In the genomic region with DNA sequence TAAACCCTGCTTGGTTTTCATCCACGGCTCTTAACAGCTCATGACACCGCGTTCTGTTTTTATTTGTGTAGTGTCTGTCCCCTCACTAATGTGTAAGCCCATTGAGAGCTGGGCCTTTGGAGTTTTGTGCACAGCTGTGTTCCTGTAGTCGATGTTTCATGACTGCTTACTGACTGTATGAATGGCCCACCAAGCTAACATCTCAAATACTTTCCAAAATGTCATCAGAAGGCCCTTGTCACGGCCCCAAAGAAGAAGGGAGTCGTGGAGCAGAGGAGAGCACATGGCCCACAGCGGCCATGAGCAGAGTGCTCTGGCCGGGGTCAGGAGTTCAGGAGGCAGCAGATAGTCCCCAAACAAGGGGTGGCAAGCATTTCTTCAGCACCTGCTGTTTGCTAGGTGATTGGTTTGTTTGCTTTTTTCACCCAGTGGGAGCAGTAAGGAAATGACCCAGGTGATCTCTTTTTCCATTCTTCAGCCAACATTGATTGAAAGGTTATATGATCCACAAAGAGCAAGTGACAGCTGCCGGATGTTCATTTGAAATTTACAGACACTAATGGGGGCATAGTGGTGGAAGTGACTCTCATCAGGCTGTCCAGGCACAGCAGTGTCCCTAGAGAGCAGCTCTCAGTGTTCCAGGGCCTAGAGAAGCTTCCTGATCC, we compare ENCODE assay signal across 18 cellular contexts.
A peak's percentile ranks its signal among the peaks of the same experiment; 100 is the strongest.
DNase-seq lines count a peak whose midpoint lies in the region; ATAC-seq and TF ChIP-seq lines count a peak whose summit lies in the region.
"Had no signal": no experiment of that assay in that cellular context is flagged by ENCODE, and none has a peak within 500 bp of the region (broad histone marks: within the 10 kb centered on the region; RNA-seq: fewer than 3 reads in every experiment).

No MANE protein-coding gene starts in this region.

- H3K79me2 ChIP-seq in smooth muscle cell (ENCODE audit: low read depth) (no peaks in the 10 kb centered on the region), GM23338 (replicated peaks; ENCODE audit: insufficient read depth) (no peaks in the 10 kb centered on the region)

- DNase-seq in DMS153 (lab: John Stamatoyannopoulos, UW) (peak; percentile 99), NCI-H187 (lab: John Stamatoyannopoulos, UW) (peak; percentile 19 to 33), NCI-H526 treated with DMSO at 0.1 percent for 48 hours (lab: John Stamatoyannopoulos, UW) (peak; percentile 37), left kidney (ENCODE audit: low read depth, low spot score) (peak; percentile 45), smooth muscle cell (lab: John Stamatoyannopoulos, UW; ENCODE audit: unreplicated experiment) (no peak), brain microvascular endothelial cell (no peak), GM23338 (ENCODE audit: low spot score) (no peak)
- DNase-seq in NK-92 treated with Interleukin-12 subunit alpha and Interleukin-12 subunit beta, amount 100 ng/mL, for 24 hours (lab: John Stamatoyannopoulos, UW): no peak
- DNase-seq: activated CD4-positive, alpha-beta T cell treated with anti-CD3 and anti-CD28 coated beads, Interleukin-2, amount 10 ng/mL, durations not matched to agents 7 days and 5 days; activated naive CD8-positive, alpha-beta T cell treated with anti-CD3 and anti-CD28 coated beads, Interleukin-2, amount 50 U/mL, for 24 hours; activated T-cell treated with anti-CD3 and anti-CD28 coated beads, Interleukin-2, amount 50 U/mL, for 72 hours; CD8-positive, alpha-beta memory T cell; endodermal cell; naive thymus-derived CD4-positive, alpha-beta T cell; SIG-M5; stimulated activated CD4-positive, alpha-beta T cell treated with anti-CD3 and anti-CD28 coated beads, Interleukin-4, amount 100 ng/mL, for 1 hour; tibial artery had no signal

- no peak overlapping the region for H3K9ac ChIP-seq in smooth muscle cell (ENCODE audit: low read depth)

- H3K9me2 ChIP-seq in GM23338 (ENCODE audit: insufficient read depth): no peaks in the 10 kb centered on the region

- no peaks in the 10 kb centered on the region for H3K9me3 Mint-ChIP-seq in GM23338
- H3K9me3 Mint-ChIP-seq: activated CD4-positive, alpha-beta T cell treated with anti-CD3 and anti-CD28 coated beads, Interleukin-2, amount 10 ng/mL, durations not matched to agents 7 days and 5 days; activated naive CD8-positive, alpha-beta T cell treated with anti-CD3 and anti-CD28 coated beads, Interleukin-2, amount 50 U/mL, for 24 hours; activated T-cell treated with anti-CD3 and anti-CD28 coated beads, Interleukin-2, amount 50 U/mL, for 72 hours; central memory CD8-positive, alpha-beta T cell; endodermal cell; naive thymus-derived CD4-positive, alpha-beta T cell had no signal

- no peaks in the 10 kb centered on the region for H3K9me3 ChIP-seq in smooth muscle cell (replicated peaks; ENCODE audit: low read depth)
- H3K9me3 ChIP-seq: tibial artery had no signal

- no peak overlapping the region for H3K27ac Mint-ChIP-seq in GM23338
- H3K27ac Mint-ChIP-seq: activated CD4-positive, alpha-beta T cell treated with anti-CD3 and anti-CD28 coated beads, Interleukin-2, amount 10 ng/mL, durations not matched to agents 7 days and 5 days; activated naive CD8-positive, alpha-beta T cell treated with anti-CD3 and anti-CD28 coated beads, Interleukin-2, amount 50 U/mL, for 24 hours; activated T-cell treated with anti-CD3 and anti-CD28 coated beads, Interleukin-2, amount 50 U/mL, for 72 hours; CD8-positive, alpha-beta memory T cell; naive thymus-derived CD4-positive, alpha-beta T cell had no signal

- no peak overlapping the region for H3K27ac ChIP-seq in smooth muscle cell (ENCODE audit: low read depth)
- H3K27ac ChIP-seq in brain microvascular endothelial cell: no peak overlapping the region
- no peak overlapping the region for H3K27ac ChIP-seq in GM23338 (ENCODE audit: low read depth)
- H3K27ac ChIP-seq: tibial artery had no signal

- H3K27me3 ChIP-seq in smooth muscle cell (ENCODE audit: low read depth) (no peaks in the 10 kb centered on the region), brain microvascular endothelial cell (replicated peaks) (no peaks in the 10 kb centered on the region), GM23338 (ENCODE audit: insufficient read depth) (no peaks in the 10 kb centered on the region)
- H3K27me3 ChIP-seq: tibial artery had no signal

- no peak overlapping the region for H3K4me2 ChIP-seq in smooth muscle cell
- H3K4me2 ChIP-seq in GM23338: no peak overlapping the region

- H3K36me3 ChIP-seq in smooth muscle cell (ENCODE audit: low read depth) (no peaks in the 10 kb centered on the region), brain microvascular endothelial cell (replicated peaks) (no peaks in the 10 kb centered on the region), GM23338 (ENCODE audit: insufficient read depth) (no peaks in the 10 kb centered on the region)
- H3K36me3 ChIP-seq: tibial artery had no signal

- H3K4me3 Mint-ChIP-seq in GM23338: no peak overlapping the region
- H3K4me3 Mint-ChIP-seq: activated CD4-positive, alpha-beta T cell treated with anti-CD3 and anti-CD28 coated beads, Interleukin-2, amount 10 ng/mL, durations not matched to agents 7 days and 5 days; activated naive CD8-positive, alpha-beta T cell treated with anti-CD3 and anti-CD28 coated beads, Interleukin-2, amount 50 U/mL, for 24 hours; activated T-cell treated with anti-CD3 and anti-CD28 coated beads, Interleukin-2, amount 50 U/mL, for 72 hours; CD8-positive, alpha-beta memory T cell; central memory CD8-positive, alpha-beta T cell; endodermal cell; naive thymus-derived CD4-positive, alpha-beta T cell had no signal

- in situ Hi-C loops in brain microvascular endothelial cell (cut with HindIII; ENCODE audit: low pct_ligation_motif_present, low sequenced_read_pairs): no loop called here

- no peak for TF ChIP-seq CTCF in smooth muscle cell (IDR thresholded peaks at IDR 0.05; ENCODE audit: borderline replicate concordance, insufficient read depth, poor library complexity, severe bottlenecking)
- no peak for TF ChIP-seq CTCF in brain microvascular endothelial cell (IDR thresholded peaks at IDR 0.05; ENCODE audit: low read depth, low read length, missing control alignments)
- no peak for TF ChIP-seq CTCF in GM23338 (conservative IDR thresholded peaks at IDR 0.05; ENCODE audit: low read depth in 2 of 2)

- no peak overlapping the region for H3K4me3 ChIP-seq in smooth muscle cell
- H3K4me3 ChIP-seq in brain microvascular endothelial cell (ENCODE audit: low read depth, low read length): no peak overlapping the region
- no peak overlapping the region for H3K4me3 ChIP-seq in GM23338
- H3K4me3 ChIP-seq: tibial artery had no signal

- H3K36me3 Mint-ChIP-seq in GM23338 (ENCODE audit: low read depth): no peaks in the 10 kb centered on the region
- H3K36me3 Mint-ChIP-seq: CD8-positive, alpha-beta memory T cell; naive thymus-derived CD4-positive, alpha-beta T cell had no signal

- ATAC-seq in GM23338: no peak
- ATAC-seq: activated naive CD8-positive, alpha-beta T cell treated with anti-CD3 and anti-CD28 coated beads, Interleukin-2, amount 50 U/mL, for 24 hours; activated T-cell treated with anti-CD3 and anti-CD28 coated beads, Interleukin-2, amount 50 U/mL, for 72 hours; naive thymus-derived CD4-positive, alpha-beta T cell had no signal

- no peaks in the 10 kb centered on the region for H3K4me1 ChIP-seq in smooth muscle cell (ENCODE audit: low read depth)
- no peaks in the 10 kb centered on the region for H3K4me1 ChIP-seq in GM23338 (ENCODE audit: insufficient read depth)

- peaks cover 6% of the 10 kb centered on the region for H3K4me1 Mint-ChIP-seq in GM23338
- H3K4me1 Mint-ChIP-seq: activated CD4-positive, alpha-beta T cell treated with anti-CD3 and anti-CD28 coated beads, Interleukin-2, amount 10 ng/mL, durations not matched to agents 7 days and 5 days; activated naive CD8-positive, alpha-beta T cell treated with anti-CD3 and anti-CD28 coated beads, Interleukin-2, amount 50 U/mL, for 24 hours; CD8-positive, alpha-beta memory T cell; central memory CD8-positive, alpha-beta T cell had no signal

- H4K20me1 ChIP-seq in smooth muscle cell (ENCODE audit: low read depth) (no peaks in the 10 kb centered on the region), GM23338 (replicated peaks; ENCODE audit: insufficient read depth) (no peaks in the 10 kb centered on the region)

- 93% methylated on average over 9 of the region's 9 CpGs for WGBS in smooth muscle cell (ENCODE audit: low lambda C conversion rate)

- H2AFZ ChIP-seq in smooth muscle cell (ENCODE audit: low read depth) (no peak overlapping the region), GM23338 (no peak overlapping the region)

- H3K27me3 Mint-ChIP-seq in GM23338 (ENCODE audit: insufficient read depth, low read depth, poor library complexity): peaks cover 3% of the 10 kb centered on the region
- H3K27me3 Mint-ChIP-seq: activated naive CD8-positive, alpha-beta T cell treated with anti-CD3 and anti-CD28 coated beads, Interleukin-2, amount 50 U/mL, for 24 hours had no signal

- no peaks in the 10 kb centered on the region for H3F3A ChIP-seq in smooth muscle cell (ENCODE audit: low read depth)
- H3F3A ChIP-seq in GM23338 (replicated peaks; ENCODE audit: low read depth): no peaks in the 10 kb centered on the region

TF ChIP-seq in GM23338, 12 proteins besides CTCF, POLR2A, EP300 and RAD21 (continues in another document):
- no peak for TF ChIP-seq ZNF331 (CRISPR knock-in tag; IDR thresholded peaks at IDR 0.05; ENCODE audit: low read depth)
- TF ChIP-seq CREB1 (CRISPR knock-in tag; IDR thresholded peaks at IDR 0.05; ENCODE audit: low read depth): no peak
- TF ChIP-seq ZNF114 (CRISPR knock-in tag; IDR thresholded peaks at IDR 0.05): no peak
- no peak for TF ChIP-seq ETS1 (IDR thresholded peaks at IDR 0.05)

Comparison
In these comparisons a context has a peak if more than half of its experiments do, and no peak if none do; other contexts are left out.
1. DNase-seq: peak in DMS153 (single experiment), NCI-H187 (2 of 2), NCI-H526 treated with DMSO at 0.1 percent for 48 hours (single experiment) and left kidney (single experiment); none in smooth muscle cell (single experiment), NK-92 treated with Interleukin-12 subunit alpha and Interleukin-12 subunit beta, amount 100 ng/mL, for 24 hours (single experiment), brain microvascular endothelial cell (single experiment) and GM23338 (single experiment).